Comparison of ENCODE assay signal across 8 cellular contexts in the genomic region with DNA sequence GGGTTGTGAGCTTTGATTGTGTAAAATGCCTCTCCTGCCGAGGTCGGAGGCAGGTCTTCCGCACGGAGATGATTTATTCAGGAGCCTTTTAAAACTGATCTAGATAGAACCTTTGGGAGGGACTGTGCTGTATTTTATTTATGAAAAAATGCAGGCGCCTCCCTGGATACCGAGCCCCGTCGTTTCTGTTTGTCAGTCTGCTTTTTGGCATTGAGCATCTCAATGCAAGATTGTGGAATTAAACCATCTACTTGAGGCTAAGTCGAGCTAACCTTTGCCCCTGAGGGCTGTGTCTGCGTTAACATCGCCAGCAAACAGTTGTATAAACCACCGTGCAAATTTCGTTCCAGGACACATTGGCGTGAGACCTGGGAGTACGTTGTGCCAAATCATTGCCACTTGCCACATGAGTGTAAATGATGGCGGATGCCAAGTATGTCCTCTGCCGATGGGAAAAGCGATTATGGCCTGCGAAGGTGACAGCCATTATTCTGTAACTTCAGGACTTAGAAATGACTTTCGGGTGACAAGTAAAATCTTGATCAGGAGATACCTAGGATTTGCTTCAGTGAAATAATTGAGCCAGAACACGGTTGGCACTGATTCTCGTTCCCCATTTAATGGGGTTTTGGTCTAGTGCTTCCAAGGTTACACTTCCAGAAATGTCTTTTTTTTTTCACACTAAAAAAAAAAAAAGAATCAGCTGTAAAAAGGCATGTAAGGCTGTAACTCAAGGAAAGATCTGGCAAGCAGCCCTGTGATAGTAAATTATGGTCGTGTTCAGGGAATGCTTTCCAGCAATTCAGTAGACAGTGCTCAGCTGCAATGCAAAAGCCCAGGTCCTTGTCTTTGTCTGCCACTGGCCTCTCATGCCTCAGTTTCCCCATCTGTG. TPM values are rescaled to one million over a fixed set of nuclear protein-coding genes. Genes with fewer than 3 reads are reported as not detected.
DNase-seq lines count a peak whose midpoint lies in the region; ATAC-seq and TF ChIP-seq lines count a peak whose summit lies in the region.

No MANE protein-coding gene starts in this region.

- no TSS peak for BruUV-seq in Panc1 (replicated peaks; lab: Mats Ljungman, UMichigan)

- H3K4me1 ChIP-seq in Panc1 (ENCODE audit: control insufficient read depth, insufficient read depth, low read length) (peaks cover 13% of the 10 kb centered on the region), esophagus (ENCODE audit: control insufficient read depth in 2 of 2, insufficient read depth in 2 of 2, low read length in 1 of 2) (peaks cover 0 to 8% of the 10 kb centered on the region in 2 donors), parathyroid adenoma (peaks cover 4% of the 10 kb centered on the region)

- H3K9me3 ChIP-seq in Panc1 (ENCODE audit: control insufficient read depth, insufficient read depth, low read depth, low read length) = no peaks in the 10 kb centered on the region
- no peaks in the 10 kb centered on the region for H3K9me3 ChIP-seq in esophagus (ENCODE audit: control insufficient read depth in 2 of 2, insufficient read depth in 1 of 2, low read depth in 1 of 2, low read length in 1 of 2)
- H3K9me3 ChIP-seq in parathyroid adenoma (ENCODE audit: control insufficient read depth, low read length) = no peaks in the 10 kb centered on the region

- CTCF ChIA-PET in Panc1 (lab: Charles Lee) = interaction anchor here (0.6 kb wide), 1 partner anchor 106 kb away, joined by 9 read pairs; no protein-coding TSS in a partner anchor

- H3K27me3 ChIP-seq in Panc1 (ENCODE audit: control insufficient read depth, insufficient read depth, low read length) (no peaks in the 10 kb centered on the region), esophagus (ENCODE audit: control insufficient read depth in 1 of 2, insufficient read depth in 2 of 2, low read length in 2 of 2) (no peaks in the 10 kb centered on the region), parathyroid adenoma (ENCODE audit: control insufficient read depth, insufficient read depth, low read length) (no peaks in the 10 kb centered on the region)

- TF ChIP-seq CTCF in Panc1 (IDR thresholded peaks at IDR 0.05) = no peak
- no peak for TF ChIP-seq CTCF in parathyroid adenoma (IDR thresholded peaks at IDR 0.05)

- no peak for ATAC-seq in Panc1
- ATAC-seq in HG03135 (IDR thresholded peaks at IDR 0.05; ENCODE audit: unreplicated experiment) = no peak
- no peak for ATAC-seq in GM18873 (IDR thresholded peaks at IDR 0.05; ENCODE audit: low FRiP score, unreplicated experiment)

- peak overlapping the region; percentile 61 to 64 for H3K4me3 ChIP-seq in Panc1 (ENCODE audit: low read depth in 2 of 2, low read length in 2 of 2)
- H3K4me3 ChIP-seq in esophagus (ENCODE audit: low read depth in 1 of 2, low read length in 2 of 2) = peak overlapping the region; percentile 63 to 73
- H3K4me3 ChIP-seq in parathyroid adenoma (ENCODE audit: low read depth, low read length) = peak overlapping the region; percentile 63

- H3K79me2 ChIP-seq in parathyroid adenoma = no peaks in the 10 kb centered on the region

- POLR2A ChIA-PET in Panc1 (lab: Charles Lee) = interaction anchor here (0.7 kb wide), 1 partner anchor 16 kb away, joined by 3 read pairs; no protein-coding TSS in a partner anchor

- no peak overlapping the region for H3K9ac ChIP-seq in parathyroid adenoma

- H3K4me2 ChIP-seq in parathyroid adenoma (ENCODE audit: low read length) = peak overlapping the region; percentile 75

- peak overlapping the region; percentile 73 for H2AFZ ChIP-seq in parathyroid adenoma

- in situ Hi-C loops in Panc1 (cut with HindIII; ENCODE audit: low pct_unique_long_range_greater_than_20kb, low sequenced_read_pairs) = no loop called here

- intact Hi-C loops in Panc1 (cut with micrococcal nuclease; ENCODE audit: unreplicated experiment) = no loop called here

- DNase-seq in DMS79 (lab: John Stamatoyannopoulos, UW) = peak; percentile 21
- no peak for DNase-seq in Panc1 (ENCODE audit: low read depth, low spot score)
- no peak for DNase-seq in NCI-H526 treated with DMSO at 0.1 percent for 48 hours (lab: John Stamatoyannopoulos, UW)
- DNase-seq in GM19238 (ENCODE audit: insufficient read length, low spot score) = no peak

- H3K36me3 ChIP-seq in Panc1 (ENCODE audit: control insufficient read depth, insufficient read depth, low read length) (peaks cover 7% of the 10 kb centered on the region), esophagus (ENCODE audit: control insufficient read depth in 2 of 2, insufficient read depth in 2 of 2, low read length in 1 of 2) (peaks cover 0 to 5% of the 10 kb centered on the region in 2 donors), parathyroid adenoma (ENCODE audit: control insufficient read depth, insufficient read depth, low read length) (no peaks in the 10 kb centered on the region)

- 28 to 32% methylated on average over 23 of the region's 23 CpGs for WGBS in esophagus, 2 donors

- peak overlapping the region; percentile 70 for H3K27ac ChIP-seq in Panc1 (ENCODE audit: low read length)
- H3K27ac ChIP-seq in esophagus (ENCODE audit: low read depth in 2 of 2, low read length in 1 of 2) = peak overlapping the region in 1 of 2 donors; percentile 84
- H3K27ac ChIP-seq in parathyroid adenoma = peak overlapping the region; percentile 27

RNA-seq across cellular contexts. Expression of gene NDUFS7, which starts 27.5 kb away (rescaled TPM):
- 73.0 TPM for total RNA-seq in Panc1 (2021; ENCODE audit: unreplicated experiment)
- 132 TPM for polyA plus RNA-seq in Panc1 (2012; ENCODE audit: insufficient read length)
- 100 to 1,000 TPM; 106 to 160 TPM for polyA plus RNA-seq in esophagus

RNA-seq across cellular contexts. Expression of gene GAMT, which starts 45.1 kb away (rescaled TPM):
- 21.2 TPM for total RNA-seq in Panc1 (2021; ENCODE audit: unreplicated experiment)
- 52.6 TPM for polyA plus RNA-seq in Panc1 (2012; ENCODE audit: insufficient read length)
- polyA plus RNA-seq in esophagus = 10 to 100 TPM; 10.9 to 18.4 TPM

RNA-seq across cellular contexts. Expression of gene DAZAP1, which starts 51.2 kb away (rescaled TPM):
- 195 TPM for total RNA-seq in Panc1 (2021; ENCODE audit: unreplicated experiment)
- polyA plus RNA-seq in Panc1 (2012; ENCODE audit: insufficient read length) = 137 TPM
- polyA plus RNA-seq in esophagus = 10 to 100 TPM; 64.9 to 75.3 TPM
